ENCODE assay signal across 21 cellular contexts in genomic region chr19:55650602-55651230, GRCh38. TPM values are rescaled to one million over a fixed set of nuclear protein-coding genes. Genes with fewer than 3 reads are reported as not detected.
A peak's percentile ranks its signal among the peaks of the same experiment; 100 is the strongest.
DNase-seq lines count a peak whose midpoint lies in the region; TF ChIP-seq lines count a peak whose summit lies in the region.
"Had no signal": no experiment of that assay in that cellular context is flagged by ENCODE, and none has a peak within 500 bp of the region (broad histone marks: within the 10 kb centered on the region; RNA-seq: fewer than 3 reads in every experiment).

No MANE protein-coding gene starts in this region.

- POLR2A ChIA-PET in RWPE1 (lab: Yijun Ruan, JAX; ENCODE audit: low non-redundant PET): no interaction called here

- H3K4me1 Mint-ChIP-seq in T-helper 1 cell treated with Interleukin-12 subunit alpha and Interleukin-12 subunit beta and Interleukin-4 antibody, amounts not matched to agents 30 μg/mL and 1 μg/mL, for 36 hours (ENCODE audit: low read depth): peaks cover 12% of the 10 kb centered on the region
- peaks cover 38% of the 10 kb centered on the region for H3K4me1 Mint-ChIP-seq in chondrocyte (ENCODE audit: low read depth)

- H3K9me3 Mint-ChIP-seq in T-helper 1 cell treated with Interleukin-12 subunit alpha and Interleukin-12 subunit beta and Interleukin-4 antibody, amounts not matched to agents 30 μg/mL and 1 μg/mL, for 36 hours: no peaks in the 10 kb centered on the region
- H3K9me3 Mint-ChIP-seq in chondrocyte (ENCODE audit: low read depth): no peaks in the 10 kb centered on the region

- peak overlapping the region; percentile 96 for H3K27ac ChIP-seq in RWPE1
- no peak overlapping the region for H3K27ac ChIP-seq in osteoblast (ENCODE audit: low read depth, low read length)
- no peak overlapping the region for H3K27ac ChIP-seq in WERI-Rb-1
- H3K27ac ChIP-seq: esophagus muscularis mucosa, PC-9, SK-N-MC, tibial nerve had no signal

- no peaks in the 10 kb centered on the region for H3K27me3 Mint-ChIP-seq in T-helper 1 cell treated with Interleukin-12 subunit alpha and Interleukin-12 subunit beta and Interleukin-4 antibody, amounts not matched to agents 30 μg/mL and 1 μg/mL, for 36 hours (ENCODE audit: low read depth)
- H3K27me3 Mint-ChIP-seq in chondrocyte (ENCODE audit: low read depth): no peaks in the 10 kb centered on the region

- no peak overlapping the region for H3K27ac Mint-ChIP-seq in T-helper 1 cell treated with Interleukin-12 subunit alpha and Interleukin-12 subunit beta and Interleukin-4 antibody, amounts not matched to agents 30 μg/mL and 1 μg/mL, for 36 hours
- peak overlapping the region; percentile 33 for H3K27ac Mint-ChIP-seq in chondrocyte (ENCODE audit: unreplicated experiment)

- H3K4me2 ChIP-seq in osteoblast (ENCODE audit: insufficient read depth, low read length): no peak overlapping the region
- H3K4me2 ChIP-seq: PC-9 had no signal

- TF ChIP-seq CTCF in RWPE1 (conservative IDR thresholded peaks at IDR 0.05; ENCODE audit: low read depth): no peak
- TF ChIP-seq CTCF in chondrocyte (IDR thresholded peaks at IDR 0.05): no peak
- TF ChIP-seq CTCF in osteoblast (IDR thresholded peaks at IDR 0.05; ENCODE audit: extremely low read depth, low read depth, low read length): no peak
- TF ChIP-seq CTCF in WERI-Rb-1 (IDR thresholded peaks at IDR 0.05; ENCODE audit: low read depth, low read length): no peak

- no peak overlapping the region for H2AFZ ChIP-seq in osteoblast (ENCODE audit: low read length)
- H2AFZ ChIP-seq: PC-9 had no signal

- H3K4me3 Mint-ChIP-seq in T-helper 1 cell treated with Interleukin-12 subunit alpha and Interleukin-12 subunit beta and Interleukin-4 antibody, amounts not matched to agents 30 μg/mL and 1 μg/mL, for 36 hours: peak overlapping the region; percentile 61
- H3K4me3 Mint-ChIP-seq in chondrocyte (ENCODE audit: unreplicated experiment): no peak overlapping the region

- H3K4me3 ChIP-seq in osteoblast (ENCODE audit: insufficient read depth, low read length) (no peak overlapping the region), WERI-Rb-1 (ENCODE audit: low read depth, low read length) (no peak overlapping the region)
- H3K4me3 ChIP-seq: esophagus muscularis mucosa, HAP-1, PC-9, SK-N-MC, tibial nerve had no signal

- H3K4me1 ChIP-seq in osteoblast (ENCODE audit: insufficient read depth, low read length): peaks cover 14% of the 10 kb centered on the region

- peaks cover 6% of the 10 kb centered on the region for H4K20me1 ChIP-seq in osteoblast (ENCODE audit: insufficient read depth, low read length)

- H3K79me2 ChIP-seq in osteoblast (ENCODE audit: insufficient read depth, low read length): peaks cover 15% of the 10 kb centered on the region

- H3K9me3 ChIP-seq in osteoblast (ENCODE audit: low read depth, low read length): no peaks in the 10 kb centered on the region
- no peaks in the 10 kb centered on the region for H3K9me3 ChIP-seq in WERI-Rb-1 (ENCODE audit: severe bottlenecking)
- H3K9me3 ChIP-seq: esophagus muscularis mucosa, HAP-1, tibial nerve had no signal

- H3K36me3 ChIP-seq in osteoblast (ENCODE audit: insufficient read depth, low read length) (no peaks in the 10 kb centered on the region), WERI-Rb-1 (peaks cover 24% of the 10 kb centered on the region)

- no peak for DNase-seq in T-helper 1 cell
- no peak for DNase-seq in RWPE1 (ENCODE audit: low spot score)
- DNase-seq in chondrocyte (ENCODE audit: low spot score): peak; percentile 92
- peak; percentile 73 for DNase-seq in osteoblast (ENCODE audit: insufficient read length, low spot score, missing footprints)
- no peak for DNase-seq in 8988T
- no peak for DNase-seq in NCI-H2081 (lab: John Stamatoyannopoulos, UW)
- DNase-seq in WERI-Rb-1: no peak
- DNase-seq: activated effector memory CD4-positive, alpha-beta T cell treated with anti-CD3 and anti-CD28 coated beads, Interleukin-2, amount 50 U/mL, for 16 hours; C1 segment of cervical spinal cord; DMS79 treated with DMSO at 0.1 percent for 48 hours; Kasumi-1; left ventricle myocardium superior; NCI-H1417; NCI-H2171 treated with DMSO at 0.1 percent for 48 hours; NCI-H748 treated with DMSO at 0.1 percent for 48 hours had no signal

- CTCF ChIA-PET in RWPE1 (lab: Yijun Ruan, JAX): interaction anchor here (0.7 kb wide), 1 partner anchor 947 kb away, joined by 3 read pairs; no protein-coding TSS in a partner anchor

- H3K27me3 ChIP-seq in osteoblast (ENCODE audit: insufficient read depth, low read length) (no peaks in the 10 kb centered on the region), WERI-Rb-1 (ENCODE audit: insufficient read depth, low read depth, severe bottlenecking) (no peaks in the 10 kb centered on the region)
- H3K27me3 ChIP-seq: esophagus muscularis mucosa, tibial nerve had no signal

- peaks cover 16% of the 10 kb centered on the region for H3K36me3 Mint-ChIP-seq in T-helper 1 cell treated with Interleukin-12 subunit alpha and Interleukin-12 subunit beta and Interleukin-4 antibody, amounts not matched to agents 30 μg/mL and 1 μg/mL, for 36 hours (ENCODE audit: low read depth)
- H3K36me3 Mint-ChIP-seq in chondrocyte (ENCODE audit: low read depth): peaks cover 3% of the 10 kb centered on the region

RNA-seq across cellular contexts. Expression of gene CCDC106, which starts 2.7 kb away (rescaled TPM):
- total RNA-seq in chondrocyte: 20.9 to 26.5 TPM (median 23.5 TPM) in 3 replicates
- total RNA-seq in osteoblast: 10.5 and 13.3 TPM in 2 replicates

RNA-seq across cellular contexts. Expression of gene U2AF2, which starts 4.1 kb away (rescaled TPM):
- total RNA-seq in chondrocyte (119 to 137 TPM (median 129 TPM) in 3 replicates), osteoblast (64.5 and 70.2 TPM in 2 replicates)

RNA-seq across cellular contexts. Expression of gene ZNF581, which starts 7.3 kb away (rescaled TPM):
- total RNA-seq in chondrocyte (20.8 to 24.7 TPM (median 24.2 TPM) in 3 replicates), osteoblast (25.7 and 28.6 TPM in 2 replicates)

RNA-seq across cellular contexts. Expression of gene ZNF580, which starts 9.9 kb away (rescaled TPM):
- total RNA-seq in chondrocyte (42.3 to 59.8 TPM (median 45.0 TPM) in 3 replicates), osteoblast (6.5 and 8.3 TPM in 2 replicates)

RNA-seq across cellular contexts. Expression of gene EPN1, which starts 24.3 kb away (rescaled TPM):
- 105 to 127 TPM (median 124 TPM) in 3 replicates for total RNA-seq in chondrocyte
- total RNA-seq in osteoblast: 25.0 and 31.5 TPM in 2 replicates

Comparison
In these comparisons a context has a peak if more than half of its experiments do, and no peak if none do; other contexts are left out.
1. DNase-seq: peak in chondrocyte (single experiment) and osteoblast (single experiment); none in T-helper 1 cell (0 of 5), RWPE1 (single experiment), 8988T (single experiment), NCI-H2081 (0 of 2) and WERI-Rb-1 (single experiment).